ENCODE assay signal across 19 cellular contexts in genomic region chr20:5880326-5880725, GRCh38. TPM values are rescaled to one million over a fixed set of nuclear protein-coding genes. Genes with fewer than 3 reads are reported as not detected.
DNase-seq lines count a peak whose midpoint lies in the region; ATAC-seq, FAIRE-seq and TF ChIP-seq lines count a peak whose summit lies in the region.
"Had no signal": no experiment of that assay in that cellular context is flagged by ENCODE, and none has a peak within 500 bp of the region (broad histone marks: within the 10 kb centered on the region; RNA-seq: fewer than 3 reads in every experiment).

No MANE protein-coding gene starts in this region.

- H3K9me3 ChIP-seq in A549 (no peaks in the 10 kb centered on the region), osteoblast (ENCODE audit: low read depth, low read length) (no peaks in the 10 kb centered on the region)

- no peaks in the 10 kb centered on the region for H3K79me2 ChIP-seq in osteoblast (ENCODE audit: insufficient read depth, low read length)

- TF ChIP-seq CTCF in A549 (IDR thresholded peaks at IDR 0.05) (no peak), osteoblast (IDR thresholded peaks at IDR 0.05; ENCODE audit: extremely low read depth, low read depth, low read length) (no peak)

- no peak for DNase-seq in A549 (ENCODE audit: low read depth in 1 of 2, low spot score in 1 of 2)
- no peak for DNase-seq in GM18507 (ENCODE audit: extremely low spot score, insufficient read length, low read depth)
- no peak for DNase-seq in stimulated activated effector memory CD8-positive, alpha-beta T cell treated with anti-CD3 and anti-CD28 coated beads, Interleukin-12 subunit alpha, Interleukin-12 subunit beta, amount 100 ng/mL, for 72 hours (ENCODE audit: low spot score in 2 of 2)
- no peak for DNase-seq in SK-N-DZ (ENCODE audit: low spot score)
- DNase-seq in osteoblast (ENCODE audit: insufficient read length, low spot score, missing footprints) = no peak
- DNase-seq: CD4-positive, alpha-beta memory T cell; DMS153; DMS79; GDM1; H9; Kasumi-1; KG1 had no signal

- no peak overlapping the region for H3K4me3 Mint-ChIP-seq in stimulated activated effector memory CD8-positive, alpha-beta T cell treated with anti-CD3 and anti-CD28 coated beads, Interleukin-12 subunit alpha, Interleukin-12 subunit beta, amount 100 ng/mL, for 72 hours
- H3K4me3 Mint-ChIP-seq: CD14-positive monocyte; CD4-positive, alpha-beta memory T cell; H9 had no signal

- FAIRE-seq in A549 (lab: Jason Lieb, UNC) (peak; percentile 46), GM18507 (lab: Jason Lieb, UNC) (peak; percentile 42)
- FAIRE-seq: GM12891, H1 had no signal

- H3K4me2 ChIP-seq in A549 = no peak overlapping the region
- H3K4me2 ChIP-seq in osteoblast (ENCODE audit: insufficient read depth, low read length) = no peak overlapping the region
- H3K4me2 ChIP-seq: BLaER1 had no signal

- no peaks in the 10 kb centered on the region for H4K20me1 ChIP-seq in osteoblast (ENCODE audit: insufficient read depth, low read length)
- H4K20me1 ChIP-seq: BLaER1 had no signal

- H3K27ac Mint-ChIP-seq in stimulated activated effector memory CD8-positive, alpha-beta T cell treated with anti-CD3 and anti-CD28 coated beads, Interleukin-12 subunit alpha, Interleukin-12 subunit beta, amount 100 ng/mL, for 72 hours = no peak overlapping the region
- H3K27ac Mint-ChIP-seq: CD14-positive monocyte; CD4-positive, alpha-beta memory T cell; H9 had no signal

- no peak overlapping the region for H3K4me3 ChIP-seq in A549
- no peak overlapping the region for H3K4me3 ChIP-seq in osteoblast (ENCODE audit: insufficient read depth, low read length)
- H3K4me3 ChIP-seq: BLaER1 had no signal

- H2AFZ ChIP-seq in osteoblast (ENCODE audit: low read length) = no peak overlapping the region

- H3K4me1 Mint-ChIP-seq in stimulated activated effector memory CD8-positive, alpha-beta T cell treated with anti-CD3 and anti-CD28 coated beads, Interleukin-12 subunit alpha, Interleukin-12 subunit beta, amount 100 ng/mL, for 72 hours = peaks cover 5% of the 10 kb centered on the region

- no peaks in the 10 kb centered on the region for H3K9me3 Mint-ChIP-seq in stimulated activated effector memory CD8-positive, alpha-beta T cell treated with anti-CD3 and anti-CD28 coated beads, Interleukin-12 subunit alpha, Interleukin-12 subunit beta, amount 100 ng/mL, for 72 hours
- H3K9me3 Mint-ChIP-seq: H9 had no signal

- H3K27ac ChIP-seq in A549 = no peak overlapping the region
- H3K27ac ChIP-seq in osteoblast (ENCODE audit: low read depth, low read length) = no peak overlapping the region
- H3K27ac ChIP-seq: 22Rv1, BLaER1 had no signal

- peaks cover 12% of the 10 kb centered on the region for H3K27me3 ChIP-seq in osteoblast (ENCODE audit: insufficient read depth, low read length)
- H3K27me3 ChIP-seq: BLaER1 had no signal

- TF ChIP-seq POLR2A in A549 (IDR thresholded peaks at IDR 0.05; ENCODE audit: low read length) = no peak

- no peak for TF ChIP-seq RAD21 in A549 (conservative IDR thresholded peaks at IDR 0.05 in 1 of 2, IDR thresholded peaks at IDR 0.05 in 1 of 2)

- 85% methylated on average over 3 of the region's 3 CpGs for WGBS in A549 (ENCODE audit: missing lambda C conversion rate)

- ATAC-seq in A549 (no peak), HG03175 (IDR thresholded peaks at IDR 0.05; ENCODE audit: unreplicated experiment) (peak; percentile 62), GM21390 (IDR thresholded peaks at IDR 0.05; ENCODE audit: unreplicated experiment) (no peak)
- peak; percentile 58 for ATAC-seq in stimulated activated effector memory CD8-positive, alpha-beta T cell treated with anti-CD3 and anti-CD28 coated beads, Interleukin-12 subunit alpha, Interleukin-12 subunit beta, amount 100 ng/mL, for 72 hours

- H3K36me3 Mint-ChIP-seq in stimulated activated effector memory CD8-positive, alpha-beta T cell treated with anti-CD3 and anti-CD28 coated beads, Interleukin-12 subunit alpha, Interleukin-12 subunit beta, amount 100 ng/mL, for 72 hours = no peaks in the 10 kb centered on the region
- H3K36me3 Mint-ChIP-seq: CD14-positive monocyte; CD4-positive, alpha-beta memory T cell had no signal

- H3K36me3 ChIP-seq in osteoblast (ENCODE audit: insufficient read depth, low read length) = no peaks in the 10 kb centered on the region
- H3K36me3 ChIP-seq: BLaER1 had no signal

- POLR2A ChIA-PET in A549 (lab: Yijun Ruan, JAX) = no interaction called here

- no peak for TF ChIP-seq EP300 in A549 (IDR thresholded peaks at IDR 0.05)

- no peaks in the 10 kb centered on the region for H3K4me1 ChIP-seq in A549
- H3K4me1 ChIP-seq in osteoblast (ENCODE audit: insufficient read depth, low read length) = peaks cover 3% of the 10 kb centered on the region

- CTCF ChIA-PET in A549 (lab: Yijun Ruan, JAX) = interaction anchor here (0.6 to 1.4 kb wide), 3 partner anchors 9 to 177 kb away, joined by 3 to 6 read pairs (median 4); no protein-coding TSS in a partner anchor

TF ChIP-seq in A549, 52 proteins besides CTCF, POLR2A, EP300 and RAD21 (continues in another document):
- TF ChIP-seq JUNB (IDR thresholded peaks at IDR 0.05) = no peak
- TF ChIP-seq, protein P1, sequence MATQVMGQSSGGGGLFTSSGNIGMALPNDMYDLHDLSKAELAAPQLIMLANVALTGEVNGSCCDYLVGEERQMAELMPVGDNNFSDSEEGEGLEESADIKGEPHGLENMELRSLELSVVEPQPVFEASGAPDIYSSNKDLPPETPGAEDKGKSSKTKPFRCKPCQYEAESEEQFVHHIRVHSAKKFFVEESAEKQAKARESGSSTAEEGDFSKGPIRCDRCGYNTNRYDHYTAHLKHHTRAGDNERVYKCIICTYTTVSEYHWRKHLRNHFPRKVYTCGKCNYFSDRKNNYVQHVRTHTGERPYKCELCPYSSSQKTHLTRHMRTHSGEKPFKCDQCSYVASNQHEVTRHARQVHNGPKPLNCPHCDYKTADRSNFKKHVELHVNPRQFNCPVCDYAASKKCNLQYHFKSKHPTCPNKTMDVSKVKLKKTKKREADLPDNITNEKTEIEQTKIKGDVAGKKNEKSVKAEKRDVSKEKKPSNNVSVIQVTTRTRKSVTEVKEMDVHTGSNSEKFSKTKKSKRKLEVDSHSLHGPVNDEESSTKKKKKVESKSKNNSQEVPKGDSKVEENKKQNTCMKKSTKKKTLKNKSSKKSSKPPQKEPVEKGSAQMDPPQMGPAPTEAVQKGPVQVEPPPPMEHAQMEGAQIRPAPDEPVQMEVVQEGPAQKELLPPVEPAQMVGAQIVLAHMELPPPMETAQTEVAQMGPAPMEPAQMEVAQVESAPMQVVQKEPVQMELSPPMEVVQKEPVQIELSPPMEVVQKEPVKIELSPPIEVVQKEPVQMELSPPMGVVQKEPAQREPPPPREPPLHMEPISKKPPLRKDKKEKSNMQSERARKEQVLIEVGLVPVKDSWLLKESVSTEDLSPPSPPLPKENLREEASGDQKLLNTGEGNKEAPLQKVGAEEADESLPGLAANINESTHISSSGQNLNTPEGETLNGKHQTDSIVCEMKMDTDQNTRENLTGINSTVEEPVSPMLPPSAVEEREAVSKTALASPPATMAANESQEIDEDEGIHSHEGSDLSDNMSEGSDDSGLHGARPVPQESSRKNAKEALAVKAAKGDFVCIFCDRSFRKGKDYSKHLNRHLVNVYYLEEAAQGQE (IDR thresholded peaks at IDR 0.05) = no peak
- TF ChIP-seq HOXB13 (CRISPR knock-in tag; IDR thresholded peaks at IDR 0.05; ENCODE audit: low read depth) = no peak
- TF ChIP-seq, protein P2, sequence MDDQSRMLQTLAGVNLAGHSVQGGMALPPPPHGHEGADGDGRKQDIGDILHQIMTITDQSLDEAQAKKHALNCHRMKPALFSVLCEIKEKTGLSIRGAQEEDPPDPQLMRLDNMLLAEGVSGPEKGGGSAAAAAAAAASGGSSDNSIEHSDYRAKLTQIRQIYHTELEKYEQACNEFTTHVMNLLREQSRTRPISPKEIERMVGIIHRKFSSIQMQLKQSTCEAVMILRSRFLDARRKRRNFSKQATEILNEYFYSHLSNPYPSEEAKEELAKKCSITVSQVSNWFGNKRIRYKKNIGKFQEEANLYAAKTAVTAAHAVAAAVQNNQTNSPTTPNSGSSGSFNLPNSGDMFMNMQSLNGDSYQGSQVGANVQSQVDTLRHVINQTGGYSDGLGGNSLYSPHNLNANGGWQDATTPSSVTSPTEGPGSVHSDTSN (IDR thresholded peaks at IDR 0.05) = no peak
- TF ChIP-seq SREBF2 (IDR thresholded peaks at IDR 0.05) = no peak
- no peak for TF ChIP-seq NPAS2 (CRISPR knock-in tag; IDR thresholded peaks at IDR 0.05; ENCODE audit: borderline replicate concordance)
- no peak for TF ChIP-seq TP53 (CRISPR knock-in tag; IDR thresholded peaks at IDR 0.05)
- no peak for TF ChIP-seq ATOH8 (CRISPR knock-in tag; IDR thresholded peaks at IDR 0.05; ENCODE audit: low read depth)
- no peak for TF ChIP-seq KDM5A (IDR thresholded peaks at IDR 0.05)
- TF ChIP-seq, protein P3, sequence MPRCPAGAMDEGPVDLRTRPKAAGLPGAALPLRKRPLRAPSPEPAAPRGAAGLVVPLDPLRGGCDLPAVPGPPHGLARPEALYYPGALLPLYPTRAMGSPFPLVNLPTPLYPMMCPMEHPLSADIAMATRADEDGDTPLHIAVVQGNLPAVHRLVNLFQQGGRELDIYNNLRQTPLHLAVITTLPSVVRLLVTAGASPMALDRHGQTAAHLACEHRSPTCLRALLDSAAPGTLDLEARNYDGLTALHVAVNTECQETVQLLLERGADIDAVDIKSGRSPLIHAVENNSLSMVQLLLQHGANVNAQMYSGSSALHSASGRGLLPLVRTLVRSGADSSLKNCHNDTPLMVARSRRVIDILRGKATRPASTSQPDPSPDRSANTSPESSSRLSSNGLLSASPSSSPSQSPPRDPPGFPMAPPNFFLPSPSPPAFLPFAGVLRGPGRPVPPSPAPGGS (IDR thresholded peaks at IDR 0.05) = no peak
- TF ChIP-seq POLR2AphosphoS2 (conservative IDR thresholded peaks at IDR 0.05; ENCODE audit: low read length) = no peak
- no peak for TF ChIP-seq EHF (CRISPR knock-in tag; IDR thresholded peaks at IDR 0.05)
- TF ChIP-seq TFCP2L1 (CRISPR knock-in tag; IDR thresholded peaks at IDR 0.05) = no peak
- no peak for TF ChIP-seq RFX5 (IDR thresholded peaks at IDR 0.05)

RNA-seq across cellular contexts. Expression of gene CHGB, which starts 31.0 kb away (rescaled TPM):
- 4.8 and 5.0 TPM in 2 replicates for polyA plus RNA-seq in A549 (2011; rRNA removed)
- 0.58 and 0.71 TPM in 2 replicates for polyA plus RNA-seq in A549 (2012; cell fraction: cytosol; rRNA removed)
- polyA plus RNA-seq in A549 (2012; cell fraction: nucleus; rRNA removed) = 0.43 and 0.80 TPM in 2 replicates
- 1.5 to 1.9 TPM (median 1.9 TPM) in 3 replicates for polyA plus RNA-seq in A549 (2017; fragmentation: RNase III; extraction: RNeasy Plus Mini Kit Qiagen cat#74134 plus additional on column Dnase treatment)
- polyA minus RNA-seq in A549 (2011; rRNA and poly(A)+ RNA removed) = 0.34 and 0.45 TPM in 2 replicates
- 20.7 and 30.3 TPM in 2 replicates for polyA plus RNA-seq in SK-N-DZ (2014; cell fraction: cytosol; rRNA removed)
- 10.4 and 15.1 TPM in 2 replicates for polyA plus RNA-seq in SK-N-DZ (2014; cell fraction: nucleus; rRNA removed)
- total RNA-seq in osteoblast = not detected in 2 replicates
- polyA plus RNA-seq: CD14-positive monocyte had no signal

Comparison
In these comparisons a context has a peak if more than half of its experiments do, and no peak if none do; other contexts are left out.
1. ATAC-seq: peak in HG03175 (single experiment) and stimulated activated effector memory CD8-positive, alpha-beta T cell treated with anti-CD3 and anti-CD28 coated beads, Interleukin-12 subunit alpha, Interleukin-12 subunit beta, amount 100 ng/mL, for 72 hours (single experiment); none in A549 (0 of 2) and GM21390 (single experiment).